8 cellular contexts compared by ENCODE assay signal in the genomic region with DNA sequence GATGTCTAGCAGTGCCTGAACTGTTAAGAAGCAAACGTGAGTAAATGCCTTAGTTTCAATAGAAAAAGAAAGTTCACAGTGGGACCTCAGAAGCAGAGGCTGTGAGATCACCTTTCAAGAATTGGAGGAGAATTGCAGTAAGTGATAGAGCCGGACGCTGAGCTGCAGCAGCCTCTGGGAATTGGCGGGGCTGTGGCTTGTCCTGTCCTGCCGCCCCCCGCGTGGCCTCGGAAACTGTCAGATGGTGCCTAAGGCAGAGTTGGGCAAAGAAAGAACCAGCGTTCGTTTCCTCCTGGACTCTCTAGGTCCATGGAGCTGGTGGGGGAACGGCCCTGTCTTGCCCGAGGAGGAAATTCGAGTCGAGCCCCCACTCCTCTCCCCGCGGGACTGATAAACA. TPM values are rescaled to one million over a fixed set of nuclear protein-coding genes. Genes with fewer than 3 reads are reported as not detected.
DNase-seq lines count a peak whose midpoint lies in the region; ATAC-seq and TF ChIP-seq lines count a peak whose summit lies in the region.

No MANE protein-coding gene starts in this region.

- peaks cover 41% of the 10 kb centered on the region for H3K27me3 ChIP-seq in MG63
- H3K27me3 ChIP-seq in dorsolateral prefrontal cortex, result peaks cover 0 to 64% (median 40%) of the 10 kb centered on the region in 45 donors
- H3K27me3 ChIP-seq in muscle layer of colon (ENCODE audit: control insufficient read depth in 1 of 2, insufficient read depth in 2 of 2, low read length in 2 of 2), result peaks cover 0 to 11% of the 10 kb centered on the region in 2 donors

- TF ChIP-seq CTCF in dorsolateral prefrontal cortex (IDR thresholded peaks at IDR 0.05 in 54 of 56, conservative IDR thresholded peaks at IDR 0.05 in 2 of 56; ENCODE audit: low read depth in 1 of 56, partially characterized antibody in 56 of 56), result no peak

- H3K9ac ChIP-seq in ES-I3 (ENCODE audit: low read depth, low read length), result peak overlapping the region; percentile 80
- H3K9ac ChIP-seq in muscle layer of colon (ENCODE audit: low read length), result no peak overlapping the region

- H3K4me1 ChIP-seq in ES-I3 (ENCODE audit: insufficient read depth, low read length) (0 out of 2 replicates have a peak, but pooled peaks cover 3% of the 10 kb centered on the region), muscle layer of colon (ENCODE audit: insufficient read depth, low read length) (no peaks in the 10 kb centered on the region)

- no peak for ATAC-seq in GM18858 (IDR thresholded peaks at IDR 0.05; ENCODE audit: unreplicated experiment)

- DNase-seq in MG63 (no peak), dorsolateral prefrontal cortex (no peak), NCI-H446 treated with DMSO at 0.1 percent for 48 hours (lab: John Stamatoyannopoulos, UW) (no peak), NOMO-1 treated with dmso at 0.1 percent for 144 hours (lab: John Stamatoyannopoulos, UW; ENCODE audit: unreplicated experiment) (no peak), NCI-H345 treated with DMSO at 0.1 percent for 48 hours (lab: John Stamatoyannopoulos, UW; ENCODE audit: unreplicated experiment) (no peak)

- H3K4me3 ChIP-seq in MG63 (peak overlapping the region; percentile 36), dorsolateral prefrontal cortex (peak overlapping the region in 56 of 59 donors; percentile 15 to 75 (median 49)), muscle layer of colon (ENCODE audit: low read depth in 1 of 2, low read length in 2 of 2) (peak overlapping the region; percentile 38 to 43)

- H3K36me3 ChIP-seq in ES-I3 (ENCODE audit: insufficient read depth, low read length) (no peaks in the 10 kb centered on the region), MG63 (no peaks in the 10 kb centered on the region), muscle layer of colon (ENCODE audit: insufficient read depth, low read length) (no peaks in the 10 kb centered on the region)

- H3K27ac ChIP-seq in dorsolateral prefrontal cortex, result peak overlapping the region in 1 of 59 donors; percentile 47
- peak overlapping the region; percentile 66 for H3K27ac ChIP-seq in muscle layer of colon (ENCODE audit: low read depth, low read length)

- H3K9me3 ChIP-seq in ES-I3 (ENCODE audit: control insufficient read depth, insufficient read depth, low read length) (no peaks in the 10 kb centered on the region), MG63 (no peaks in the 10 kb centered on the region), muscle layer of colon (ENCODE audit: low read length) (no peaks in the 10 kb centered on the region)

- intact Hi-C loops in dorsolateral prefrontal cortex (cut with DNase I), result no loop called here

RNA-seq across cellular contexts. Expression of a gene that starts 0.6 kb away (rescaled TPM):
- 12.1 and 24.7 TPM in 2 replicates for total RNA-seq in MG63 (2014; rRNA removed; shearing (Covaris generic); ENCODE audit: low replicate concordance)
- total RNA-seq in dorsolateral prefrontal cortex, result 1 to 10 TPM; 1.2 to 9.5 (median 2.9) TPM
